In genomic region chr1:94821636-94822305, GRCh38 we compare ENCODE assay signal across 15 cellular contexts. TPM values are rescaled to one million over a fixed set of nuclear protein-coding genes. Genes with fewer than 3 reads are reported as not detected.
DNase-seq lines count a peak whose midpoint lies in the region; FAIRE-seq and TF ChIP-seq lines count a peak whose summit lies in the region.
"Had no signal": no experiment of that assay in that cellular context is flagged by ENCODE, and none has a peak within 500 bp of the region (broad histone marks: within the 10 kb centered on the region; RNA-seq: fewer than 3 reads in every experiment).

No MANE protein-coding gene starts in this region.

- no peak overlapping the region for H3K4me3 ChIP-seq in H7 (ENCODE audit: insufficient read depth, low read depth, low read length)
- no peak overlapping the region for H3K4me3 ChIP-seq in keratinocyte (ENCODE audit: control insufficient read depth in 2 of 3, extremely low read depth in 1 of 3, insufficient read depth in 2 of 3, low read depth in 1 of 3, low read length in 3 of 3)
- H3K4me3 ChIP-seq in esophagus muscularis mucosa, result no peak overlapping the region

- 92% methylated on average over 9 of the region's 9 CpGs for WGBS in esophagus muscularis mucosa

- H3K9ac ChIP-seq in keratinocyte (ENCODE audit: control insufficient read depth, extremely low read depth, insufficient read depth, low read length), result no peak overlapping the region

- no peak overlapping the region for H3K27ac ChIP-seq in keratinocyte (ENCODE audit: control insufficient read depth, insufficient read depth, low read length)
- no peak overlapping the region for H3K27ac ChIP-seq in esophagus muscularis mucosa (replicated peaks in 1 of 4)
- H3K27ac ChIP-seq: adrenal gland had no signal

- H2AFZ ChIP-seq in keratinocyte (ENCODE audit: control insufficient read depth, low read length), result no peak overlapping the region

- DNase-seq in H7 (peak; percentile 30), NCI-H69 (lab: John Stamatoyannopoulos, UW) (peak; percentile 84), keratinocyte (ENCODE audit: low read depth, low spot score) (no peak), progenitor cell of endocrine pancreas (ENCODE audit: low spot score, unreplicated experiment) (no peak), germinal center (ENCODE audit: low spot score) (no peak), COR-L47 (lab: John Stamatoyannopoulos, UW) (no peak), esophagus muscularis mucosa (ENCODE audit: extremely low spot score) (no peak), EL (no peak)
- DNase-seq: activated CD8-positive, alpha-beta memory T cell treated with anti-CD3 and anti-CD28 coated beads, Interleukin-2, amount 50 U/mL, for 48 hours; adrenal gland; dermis blood vessel endothelial cell; foreskin melanocyte; NCI-H2029 treated with DMSO at 0.1 percent for 48 hours; RPMI8226 had no signal

- peak; percentile 9 for FAIRE-seq in keratinocyte (lab: Jason Lieb, UNC)
- FAIRE-seq: TTC549 had no signal

- H3K4me1 Mint-ChIP-seq in progenitor cell of endocrine pancreas (ENCODE audit: low read depth), result peaks cover 38% of the 10 kb centered on the region

- dilution Hi-C loops in keratinocyte (cut with MboI; ENCODE audit: extremely low pct_ligation_motif_present, low sequenced_read_pairs), result no loop called here

- intact Hi-C loops in esophagus muscularis mucosa (cut with DNase I), result no loop called here

- H3K9me3 ChIP-seq in keratinocyte (ENCODE audit: control insufficient read depth, low read depth, low read length) (no peaks in the 10 kb centered on the region), esophagus muscularis mucosa (no peaks in the 10 kb centered on the region)
- H3K9me3 ChIP-seq: adrenal gland had no signal

- no peaks in the 10 kb centered on the region for H3K27me3 Mint-ChIP-seq in progenitor cell of endocrine pancreas

- H3K27me3 ChIP-seq in H7 (ENCODE audit: control insufficient read depth, insufficient read depth, low read length) (peaks cover 22% of the 10 kb centered on the region), keratinocyte (ENCODE audit: control insufficient read depth, extremely low read depth, insufficient read depth, low read length) (no peaks in the 10 kb centered on the region), esophagus muscularis mucosa (no peaks in the 10 kb centered on the region)
- H3K27me3 ChIP-seq: adrenal gland had no signal

- H3K4me3 Mint-ChIP-seq in progenitor cell of endocrine pancreas (ENCODE audit: low read depth), result peak overlapping the region; percentile 86

- TF ChIP-seq EP300 in esophagus muscularis mucosa (IDR thresholded peaks at IDR 0.05), result no peak

- H3K4me2 ChIP-seq in keratinocyte (ENCODE audit: control insufficient read depth, extremely low read depth, insufficient read depth, low read depth, low read length), result no peak overlapping the region

- H3K79me2 ChIP-seq in keratinocyte (ENCODE audit: control insufficient read depth, insufficient read depth, low read length), result no peaks in the 10 kb centered on the region

- H3K4me1 ChIP-seq in keratinocyte (ENCODE audit: control insufficient read depth, extremely low read depth, insufficient read depth, low read length), result peaks cover 11% of the 10 kb centered on the region
- peaks cover 5 to 16% (median 14%) of the 10 kb centered on the region in 4 donors for H3K4me1 ChIP-seq in esophagus muscularis mucosa

- peaks cover 19% of the 10 kb centered on the region for H3K36me3 Mint-ChIP-seq in progenitor cell of endocrine pancreas (ENCODE audit: insufficient read depth)

- peaks cover 3% of the 10 kb centered on the region for H3K9me3 Mint-ChIP-seq in progenitor cell of endocrine pancreas (ENCODE audit: low read depth)

- TF ChIP-seq POLR2A in esophagus muscularis mucosa (IDR thresholded peaks at IDR 0.05; ENCODE audit: low read depth), result no peak

- TF ChIP-seq CTCF in keratinocyte (optimal IDR thresholded peaks at IDR 0.05 in 1 of 3, IDR thresholded peaks at IDR 0.05 in 1 of 3, conservative IDR thresholded peaks at IDR 0.05 in 1 of 3; ENCODE audit: extremely low read depth in 1 of 3, insufficient read depth in 2 of 3, low read length in 3 of 3), result no peak
- no peak for TF ChIP-seq CTCF in progenitor cell of endocrine pancreas (IDR thresholded peaks at IDR 0.05; ENCODE audit: unreplicated experiment)
- TF ChIP-seq CTCF in esophagus muscularis mucosa (IDR thresholded peaks at IDR 0.05), result no peak

- H3K9me1 ChIP-seq in keratinocyte (ENCODE audit: control insufficient read depth, extremely low read depth, insufficient read depth, low read length), result no peaks in the 10 kb centered on the region

- H3K36me3 ChIP-seq in H7 (replicated peaks; ENCODE audit: control insufficient read depth, insufficient read depth, low read length) (no peaks in the 10 kb centered on the region), keratinocyte (ENCODE audit: control insufficient read depth in 2 of 2, extremely low read depth in 1 of 2, insufficient read depth in 2 of 2, low read length in 2 of 2) (no peaks in the 10 kb centered on the region), esophagus muscularis mucosa (no peaks in the 10 kb centered on the region)
- H3K36me3 ChIP-seq: adrenal gland had no signal

- peak overlapping the region; percentile 95 for H3K27ac Mint-ChIP-seq in progenitor cell of endocrine pancreas

- no peaks in the 10 kb centered on the region for H4K20me1 ChIP-seq in keratinocyte (ENCODE audit: control insufficient read depth, extremely low read depth, insufficient read depth, low read length)

RNA-seq across cellular contexts. Expression of gene SLC44A3, which starts 1.6 kb away (rescaled TPM):
- 0.83 and 1.5 TPM in 2 replicates for total RNA-seq in H7 (2014; rRNA removed; shearing (Covaris generic))
- polyA plus RNA-seq in keratinocyte, result 5.3 to 8.9 TPM (median 7.3 TPM) in 3 replicates
- 2.1 TPM for polyA plus RNA-seq in keratinocyte (2011; ENCODE audit: low read depth)
- 6.9 and 11.4 TPM in 2 replicates for polyA plus RNA-seq in keratinocyte (2011; cell fraction: cytosol; rRNA removed)
- polyA plus RNA-seq in keratinocyte (2011; cell fraction: nucleus; rRNA removed), result 10.2 and 11.9 TPM in 2 replicates
- polyA plus RNA-seq in keratinocyte (2012; ENCODE audit: low replicate concordance), result 4.0 and 4.7 TPM in 2 replicates
- polyA minus RNA-seq in keratinocyte, result 7.3 to 17.7 TPM (median 8.7 TPM) in 3 replicates
- 7.1 TPM for polyA minus RNA-seq in keratinocyte (2011; cell fraction: cytosol; rRNA and poly(A)+ RNA removed)
- polyA minus RNA-seq in keratinocyte (2011; cell fraction: nucleus; rRNA and poly(A)+ RNA removed), result 5.4 and 6.7 TPM in 2 replicates
- total RNA-seq in progenitor cell of endocrine pancreas (70.4 and 75.4 TPM in 2 replicates), esophagus muscularis mucosa (1 to 10 TPM in 1 of 4 donors, under 1 TPM in 3; 0.63 to 1.7 (median 0.83) TPM)

Comparison
In these comparisons a context has a peak if more than half of its experiments do, and no peak if none do; other contexts are left out.
1. DNase-seq: peak in H7 (single experiment) and NCI-H69 (single experiment); none in keratinocyte (single experiment), progenitor cell of endocrine pancreas (single experiment), germinal center (single experiment), COR-L47 (single experiment), esophagus muscularis mucosa (single experiment) and EL (single experiment).
2. RNA of gene SLC44A3, which starts 1.6 kb away (total RNA-seq): 70.4 to 75.4 TPM in progenitor cell of endocrine pancreas; 0.83 to 1.5 TPM in H7 and 0.63 to 1.7 TPM in esophagus muscularis mucosa; every median in the first group is over 10 times any median in the second.